16 cellular contexts compared by ENCODE assay signal in the genomic region with DNA sequence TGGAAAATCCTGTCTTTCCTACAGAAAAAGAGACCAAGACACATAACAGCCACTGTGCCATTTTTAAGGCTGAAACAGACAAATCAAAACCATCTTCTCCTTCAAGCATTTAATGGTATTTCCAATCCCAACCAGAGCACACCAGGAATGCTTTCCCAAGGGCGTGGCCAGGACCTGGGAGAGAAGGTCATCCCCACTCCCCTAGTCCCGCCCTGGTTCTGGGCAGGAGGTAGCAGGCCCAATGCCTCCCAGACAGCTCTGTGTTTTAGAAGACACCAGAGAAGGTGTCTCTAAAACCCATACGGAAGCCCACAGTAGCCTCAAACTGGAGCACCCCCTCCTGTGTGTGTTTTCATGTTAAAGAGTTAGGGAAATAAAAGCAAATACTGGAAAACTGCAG.
DNase-seq lines count a peak whose midpoint lies in the region; ATAC-seq and TF ChIP-seq lines count a peak whose summit lies in the region.
"Had no signal": no experiment of that assay in that cellular context is flagged by ENCODE, and none has a peak within 500 bp of the region (broad histone marks: within the 10 kb centered on the region; RNA-seq: fewer than 3 reads in every experiment).

No MANE protein-coding gene starts in this region.

- intact Hi-C loops in transverse colon (cut with DNase I; ENCODE audit: low total_unique reads): loop anchor here (5.0 to 10.0 kb wide), 2 partner anchors 214 to 361 kb away; a partner anchor contains a TSS

- H3K79me2 ChIP-seq in osteoblast (ENCODE audit: insufficient read depth, low read length): peaks cover 34% of the 10 kb centered on the region

- no peak overlapping the region for H3K4me2 ChIP-seq in osteoblast (ENCODE audit: insufficient read depth, low read length)

- H4K20me1 ChIP-seq in osteoblast (ENCODE audit: insufficient read depth, low read length): peaks cover 6% of the 10 kb centered on the region

- H3K4me3 ChIP-seq in osteoblast (ENCODE audit: insufficient read depth, low read length) (no peak overlapping the region), transverse colon (no peak overlapping the region)

- H3K9me3 ChIP-seq in osteoblast (ENCODE audit: low read depth, low read length) (no peaks in the 10 kb centered on the region), transverse colon (no peaks in the 10 kb centered on the region)

- TF ChIP-seq CTCF in HFFc6 (IDR thresholded peaks at IDR 0.05) (no peak), chondrocyte (IDR thresholded peaks at IDR 0.05) (no peak), osteoblast (IDR thresholded peaks at IDR 0.05; ENCODE audit: extremely low read depth, low read depth, low read length) (no peak), transverse colon (IDR thresholded peaks at IDR 0.05) (no peak)

- peaks cover 33% of the 10 kb centered on the region for H3K4me1 Mint-ChIP-seq in HFFc6 (ENCODE audit: low read depth)
- H3K4me1 Mint-ChIP-seq in chondrocyte (ENCODE audit: low read depth): peaks cover 72% of the 10 kb centered on the region

- TF ChIP-seq POLR2A in transverse colon (IDR thresholded peaks at IDR 0.05): no peak

- peaks cover 19% of the 10 kb centered on the region; the same call in 1 of the 2 replicates for H3K36me3 Mint-ChIP-seq in HFFc6 (ENCODE audit: low read depth)
- H3K36me3 Mint-ChIP-seq in chondrocyte (ENCODE audit: low read depth): peaks cover 17% of the 10 kb centered on the region

- H3K4me1 ChIP-seq in osteoblast (ENCODE audit: insufficient read depth, low read length) (no peaks in the 10 kb centered on the region), transverse colon (peaks cover 2 to 14% (median 8%) of the 10 kb centered on the region in 4 donors)

- DNase-seq in HFFc6 (no peak), chondrocyte (ENCODE audit: low spot score) (no peak), osteoblast (ENCODE audit: insufficient read length, low spot score, missing footprints) (no peak), transverse colon (no peak), HCEC 1CT (no peak), T-helper 1 cell (no peak)
- DNase-seq: CD4-positive, alpha-beta T cell; H9; KG1; NCI-H1092; NCI-H146; NCI-H2081 treated with DMSO at 0.1 percent for 48 hours; SHP77 had no signal

- no peaks in the 10 kb centered on the region for H3K27me3 ChIP-seq in osteoblast (ENCODE audit: insufficient read depth, low read length)
- H3K27me3 ChIP-seq in transverse colon: no peaks in the 10 kb centered on the region

- H3K27ac ChIP-seq in osteoblast (ENCODE audit: low read depth, low read length) (peak overlapping the region; percentile 6), transverse colon (peak overlapping the region in 3 of 4 donors; percentile 42 to 60 (median 53))

- H2AFZ ChIP-seq in osteoblast (ENCODE audit: low read length): no peak overlapping the region

- H3K4me3 Mint-ChIP-seq in HFFc6 (no peak overlapping the region), chondrocyte (ENCODE audit: unreplicated experiment) (no peak overlapping the region)
- H3K4me3 Mint-ChIP-seq: B cell; CD4-positive, alpha-beta T cell; H9 had no signal

- in situ Hi-C loops in transverse colon (cut with MboI; ENCODE audit: low pct_ligation_motif_present in 1 of 4, low pct_unique_long_range_greater_than_20kb in 1 of 4, low sequenced_read_pairs in 3 of 4): loop anchor here (25.0 kb wide), 3 partner anchors 204 to 354 kb away; a partner anchor contains a TSS

- TF ChIP-seq EP300 in transverse colon (IDR thresholded peaks at IDR 0.05; ENCODE audit: low read depth): no peak

- H3K27me3 Mint-ChIP-seq in HFFc6 (ENCODE audit: insufficient read depth): peaks cover 2% of the 10 kb centered on the region
- no peaks in the 10 kb centered on the region for H3K27me3 Mint-ChIP-seq in chondrocyte (ENCODE audit: low read depth)
- H3K27me3 Mint-ChIP-seq: B cell; CD4-positive, alpha-beta T cell had no signal

- WGBS in transverse colon (ENCODE audit: low coverage in 1 of 2), 2 donors: 86% methylated on average over 3 of the region's 3 CpGs; no CpG with 5 or more reads in 1 of the 2 donors

- H3K27ac Mint-ChIP-seq in HFFc6: peak overlapping the region; percentile 30; the same call in 1 of the 2 replicates
- H3K27ac Mint-ChIP-seq in chondrocyte (ENCODE audit: unreplicated experiment): peak overlapping the region; percentile 65
- H3K27ac Mint-ChIP-seq: B cell; CD4-positive, alpha-beta T cell had no signal

- no peak for ATAC-seq in HG02840 (IDR thresholded peaks at IDR 0.05; ENCODE audit: low FRiP score, unreplicated experiment)
- ATAC-seq: Panc1 had no signal

- H3K9me3 Mint-ChIP-seq in HFFc6 (no peaks in the 10 kb centered on the region), chondrocyte (ENCODE audit: low read depth) (no peaks in the 10 kb centered on the region)
- H3K9me3 Mint-ChIP-seq: CD4-positive, alpha-beta T cell; H9 had no signal

- H3K36me3 ChIP-seq in osteoblast (ENCODE audit: insufficient read depth, low read length) (peaks cover 10% of the 10 kb centered on the region), transverse colon (peaks cover 0 to 4% (median 0%) of the 10 kb centered on the region in 4 donors)
